Comparison of ENCODE assay signal across 15 cellular contexts in the genomic region with DNA sequence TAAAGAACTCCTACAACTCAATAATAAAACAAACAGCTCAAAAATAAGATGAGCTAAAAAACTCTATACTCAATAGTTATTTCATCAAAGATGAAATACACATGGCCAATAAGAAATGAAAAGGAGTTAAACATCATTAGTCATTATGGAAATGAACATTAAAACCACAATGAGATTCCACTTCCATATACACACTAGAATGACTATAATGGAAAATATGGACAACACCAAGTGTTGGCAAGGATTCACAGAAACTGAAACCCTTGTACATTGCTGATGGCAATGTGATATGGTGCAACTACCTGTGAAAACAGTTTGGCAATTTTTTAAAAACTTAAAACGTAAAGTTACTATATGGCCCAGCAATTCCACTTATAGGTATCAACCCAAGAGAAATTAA.
"Had no signal": no experiment of that assay in that cellular context is flagged by ENCODE, and none has a peak within 500 bp of the region (broad histone marks: within the 10 kb centered on the region; RNA-seq: fewer than 3 reads in every experiment).

No MANE protein-coding gene starts in this region.

- ATAC-seq: activated CD4-positive, CD25-positive, alpha-beta regulatory T cell treated with anti-CD3 and anti-CD28 coated beads, Interleukin-2, amount 50 U/mL, for 24 hours; activated T-helper 17 cell treated with anti-CD3 and anti-CD28 coated beads, Interleukin-2, amount 50 U/mL, for 72 hours; body of pancreas; left lobe of liver; mucosa of descending colon; naive thymus-derived CD4-positive, alpha-beta T cell; stimulated activated memory B cell treated with anti-CD40 and anti-IgM and Interleukin-4, amounts not matched to agents 10 μg/mL and 1 μg/mL and 100 μg/mL, for 72 hours had no signal

- H3K27me3 Mint-ChIP-seq: activated T-helper 17 cell treated with anti-CD3 and anti-CD28 coated beads, Interleukin-2, amount 50 U/mL, for 72 hours; stimulated activated memory B cell treated with anti-CD40 and anti-IgM and Interleukin-4, amounts not matched to agents 10 μg/mL and 1 μg/mL and 100 μg/mL, for 72 hours had no signal

- H3K27ac Mint-ChIP-seq: activated T-helper 17 cell treated with anti-CD3 and anti-CD28 coated beads, Interleukin-2, amount 50 U/mL, for 72 hours; naive thymus-derived CD4-positive, alpha-beta T cell; stimulated activated memory B cell treated with anti-CD40 and anti-IgM and Interleukin-4, amounts not matched to agents 10 μg/mL and 1 μg/mL and 100 μg/mL, for 72 hours had no signal

- H3K9me3 Mint-ChIP-seq: activated T-helper 17 cell treated with anti-CD3 and anti-CD28 coated beads, Interleukin-2, amount 50 U/mL, for 72 hours; stimulated activated memory B cell treated with anti-CD40 and anti-IgM and Interleukin-4, amounts not matched to agents 10 μg/mL and 1 μg/mL and 100 μg/mL, for 72 hours had no signal

- H3K36me3 Mint-ChIP-seq: naive thymus-derived CD4-positive, alpha-beta T cell; stimulated activated memory B cell treated with anti-CD40 and anti-IgM and Interleukin-4, amounts not matched to agents 10 μg/mL and 1 μg/mL and 100 μg/mL, for 72 hours had no signal

- H3K27me3 ChIP-seq: uterus had no signal

- H3K4me1 ChIP-seq: body of pancreas, parathyroid adenoma, tibial nerve, uterus had no signal

- DNase-seq: activated CD4-positive, alpha-beta T cell treated with anti-CD3 and anti-CD28 coated beads, Interleukin-2, amount 50 U/mL, for 1 hour; activated naive CD4-positive, alpha-beta T cell treated with anti-CD3 and anti-CD28 coated beads, Interleukin-2, amount 50 U/mL, for 16 hours; activated T-cell treated with anti-CD3 and anti-CD28 coated beads for 4 hours; body of pancreas; effector CD8-positive, alpha-beta T cell; mucosa of descending colon; naive thymus-derived CD4-positive, alpha-beta T cell; T-helper 2 cell; uterus had no signal

- H3K4me1 Mint-ChIP-seq: activated T-helper 17 cell treated with anti-CD3 and anti-CD28 coated beads, Interleukin-2, amount 50 U/mL, for 72 hours; naive thymus-derived CD4-positive, alpha-beta T cell; stimulated activated memory B cell treated with anti-CD40 and anti-IgM and Interleukin-4, amounts not matched to agents 10 μg/mL and 1 μg/mL and 100 μg/mL, for 72 hours had no signal

- H3K4me3 ChIP-seq: body of pancreas, mucosa of descending colon, tibial nerve, uterus had no signal

- H3K27ac ChIP-seq: body of pancreas, parathyroid adenoma, tibial nerve, uterus had no signal

- H3K4me3 Mint-ChIP-seq: activated T-helper 17 cell treated with anti-CD3 and anti-CD28 coated beads, Interleukin-2, amount 50 U/mL, for 72 hours; naive thymus-derived CD4-positive, alpha-beta T cell; stimulated activated memory B cell treated with anti-CD40 and anti-IgM and Interleukin-4, amounts not matched to agents 10 μg/mL and 1 μg/mL and 100 μg/mL, for 72 hours had no signal
